8 cellular contexts compared by ENCODE assay signal in the genomic region with DNA sequence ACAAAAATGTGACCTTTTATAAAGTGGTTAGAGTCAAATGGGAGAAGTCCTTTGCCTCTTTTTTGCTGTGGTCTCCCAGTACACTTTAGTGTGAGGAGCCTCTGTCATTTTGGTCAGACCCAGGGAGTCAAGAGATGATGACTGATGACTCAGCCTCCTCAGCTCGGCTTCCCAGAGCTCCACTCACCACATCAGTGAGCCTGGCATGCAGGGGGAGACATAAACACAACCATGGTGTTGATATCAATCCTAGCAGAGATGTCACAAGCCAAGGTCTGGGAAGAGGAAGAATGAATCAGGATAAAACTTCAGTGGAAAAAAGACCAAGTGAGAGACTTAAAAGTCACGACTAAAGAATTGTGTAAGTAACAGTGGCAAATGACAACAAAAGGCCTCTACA. TPM values are rescaled to one million over a fixed set of nuclear protein-coding genes. Genes with fewer than 3 reads are reported as not detected.
DNase-seq lines count a peak whose midpoint lies in the region; ATAC-seq and TF ChIP-seq lines count a peak whose summit lies in the region.

No MANE protein-coding gene starts in this region.

- no peaks in the 10 kb centered on the region for H3K36me3 ChIP-seq in A673 (ENCODE audit: insufficient read depth, low read length, poor library complexity, severe bottlenecking)
- H3K36me3 ChIP-seq in HEK293 (ENCODE audit: control insufficient read depth in 2 of 2, insufficient read depth in 1 of 2, low read length in 2 of 2), result no peaks in the 10 kb centered on the region
- H3K36me3 ChIP-seq in adipocyte (ENCODE audit: control insufficient read depth, insufficient read depth, low read length, severe bottlenecking), result no peaks in the 10 kb centered on the region
- no peaks in the 10 kb centered on the region for H3K36me3 ChIP-seq in HAP-1 (replicated peaks)

- POLR2A ChIA-PET in A673 (lab: Charles Lee; ENCODE audit: low non-redundant PET) (interaction anchor here (0.6 kb wide), 1 partner anchor 339 kb away, joined by 3 read pairs; no protein-coding TSS in a partner anchor), HEK293 (lab: Yijun Ruan, JAX) (interaction anchor here (0.8 to 1.0 kb wide), 2 partner anchors 23 to 79 kb away, joined by 3 to 4 read pairs; no protein-coding TSS in a partner anchor)

- H3K4me3 ChIP-seq in A673 (ENCODE audit: low read depth, low read length, poor library complexity, severe bottlenecking) (no peak overlapping the region), HEK293 (ENCODE audit: low read depth, low read length) (no peak overlapping the region), adipocyte (ENCODE audit: low read length) (peak overlapping the region; percentile 27), HAP-1 (no peak overlapping the region)

- intact Hi-C loops in A673 (cut with micrococcal nuclease; ENCODE audit: unreplicated experiment) (no loop called here), natural killer cell (cut with micrococcal nuclease) (no loop called here)

- H3K27me3 ChIP-seq in A673 (replicated peaks; ENCODE audit: insufficient read depth, low read depth, low read length, poor library complexity), result no peaks in the 10 kb centered on the region
- no peaks in the 10 kb centered on the region for H3K27me3 ChIP-seq in adipocyte (replicated peaks; ENCODE audit: control insufficient read depth, insufficient read depth, low read length)
- no peaks in the 10 kb centered on the region; the same call in none of the 2 replicates for H3K27me3 ChIP-seq in HAP-1 (ENCODE audit: low read depth)

- no peak overlapping the region for H3K27ac Mint-ChIP-seq in natural killer cell

- no peaks in the 10 kb centered on the region for H3K4me1 Mint-ChIP-seq in natural killer cell

- in situ Hi-C loops in HAP-1 (cut with MboI; ENCODE audit: low sequenced_read_pairs), result no loop called here

- H3K9ac ChIP-seq in adipocyte (ENCODE audit: low read length), result peak overlapping the region; percentile 67

- TF ChIP-seq CTCF in A673 (conservative IDR thresholded peaks at IDR 0.05; ENCODE audit: low read depth, low read length), result no peak
- TF ChIP-seq CTCF in HEK293 (tag by site-specific recombination; IDR thresholded peaks at IDR 0.05), result no peak
- no peak for TF ChIP-seq CTCF in natural killer cell (IDR thresholded peaks at IDR 0.05)

- H3K4me3 Mint-ChIP-seq in natural killer cell, result no peak overlapping the region

- peak; percentile 52 for DNase-seq in A673 (ENCODE audit: low spot score)
- DNase-seq in adipocyte (ENCODE audit: low read depth), result peak; percentile 92
- peak; percentile 96 for DNase-seq in islet precursor cell
- no peak for DNase-seq in anterior cingulate cortex (lab: John Stamatoyannopoulos, UW)
- DNase-seq in HAP-1 (ENCODE audit: low spot score in 2 of 2), result no peak
- no peak for DNase-seq in natural killer cell

- H3K36me3 Mint-ChIP-seq in natural killer cell, result no peaks in the 10 kb centered on the region

- peaks cover 3 to 6% of the 10 kb centered on the region in 2 donors for H3K9me3 Mint-ChIP-seq in natural killer cell

- peaks cover 7 to 19% of the 10 kb centered on the region in 2 donors for H3K27me3 Mint-ChIP-seq in natural killer cell (ENCODE audit: low read depth in 2 of 2)

- H3K9me3 ChIP-seq in A673 (ENCODE audit: low read depth, low read length, poor library complexity, severe bottlenecking) (no peaks in the 10 kb centered on the region), HEK293 (ENCODE audit: control insufficient read depth, insufficient read depth, low read depth, low read length) (no peaks in the 10 kb centered on the region), adipocyte (ENCODE audit: control insufficient read depth, low read length) (peaks cover 5% of the 10 kb centered on the region), HAP-1 (no peaks in the 10 kb centered on the region)

- CTCF ChIA-PET in A673 (lab: Charles Lee), result no interaction called here
- CTCF ChIA-PET in HEK293 (lab: Yijun Ruan, JAX), result interaction anchor here (0.7 to 1.8 kb wide), 7 partner anchors 9 to 205 kb away, joined by 3 to 10 read pairs (median 5); no protein-coding TSS in a partner anchor

- H3K4me1 ChIP-seq in A673 (ENCODE audit: insufficient read depth, low read length, poor library complexity, severe bottlenecking) (peaks cover 8% of the 10 kb centered on the region), HEK293 (ENCODE audit: control insufficient read depth, insufficient read depth, low read length) (peaks cover 12% of the 10 kb centered on the region), adipocyte (ENCODE audit: control insufficient read depth, insufficient read depth, low read length) (peaks cover 35% of the 10 kb centered on the region), HAP-1 (no peaks in the 10 kb centered on the region)

- no peak overlapping the region for H3K27ac ChIP-seq in A673 (ENCODE audit: low read depth, low read length, poor library complexity, severe bottlenecking)
- no peak overlapping the region for H3K27ac ChIP-seq in HEK293 (ENCODE audit: extremely low read depth, low read depth, low read length)

- no TSS peak for BruUV-seq in A673 (replicated peaks; lab: Mats Ljungman, UMichigan)

- no peak for ATAC-seq in HG03571 (IDR thresholded peaks at IDR 0.05; ENCODE audit: unreplicated experiment)
- no peak for ATAC-seq in natural killer cell

TF ChIP-seq in HEK293, 187 proteins besides CTCF, POLR2A, EP300 and RAD21 (continues in another document):
- TF ChIP-seq ZNF433 (tag by site-specific recombination; IDR thresholded peaks at IDR 0.05; ENCODE audit: low read depth), result no peak
- TF ChIP-seq ZNF624 (tag by site-specific recombination; IDR thresholded peaks at IDR 0.05), result no peak
- TF ChIP-seq, protein P1, sequence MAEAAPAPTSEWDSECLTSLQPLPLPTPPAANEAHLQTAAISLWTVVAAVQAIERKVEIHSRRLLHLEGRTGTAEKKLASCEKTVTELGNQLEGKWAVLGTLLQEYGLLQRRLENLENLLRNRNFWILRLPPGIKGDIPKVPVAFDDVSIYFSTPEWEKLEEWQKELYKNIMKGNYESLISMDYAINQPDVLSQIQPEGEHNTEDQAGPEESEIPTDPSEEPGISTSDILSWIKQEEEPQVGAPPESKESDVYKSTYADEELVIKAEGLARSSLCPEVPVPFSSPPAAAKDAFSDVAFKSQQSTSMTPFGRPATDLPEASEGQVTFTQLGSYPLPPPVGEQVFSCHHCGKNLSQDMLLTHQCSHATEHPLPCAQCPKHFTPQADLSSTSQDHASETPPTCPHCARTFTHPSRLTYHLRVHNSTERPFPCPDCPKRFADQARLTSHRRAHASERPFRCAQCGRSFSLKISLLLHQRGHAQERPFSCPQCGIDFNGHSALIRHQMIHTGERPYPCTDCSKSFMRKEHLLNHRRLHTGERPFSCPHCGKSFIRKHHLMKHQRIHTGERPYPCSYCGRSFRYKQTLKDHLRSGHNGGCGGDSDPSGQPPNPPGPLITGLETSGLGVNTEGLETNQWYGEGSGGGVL (tag by site-specific recombination; IDR thresholded peaks at IDR 0.05), result no peak
- TF ChIP-seq, protein P2, sequence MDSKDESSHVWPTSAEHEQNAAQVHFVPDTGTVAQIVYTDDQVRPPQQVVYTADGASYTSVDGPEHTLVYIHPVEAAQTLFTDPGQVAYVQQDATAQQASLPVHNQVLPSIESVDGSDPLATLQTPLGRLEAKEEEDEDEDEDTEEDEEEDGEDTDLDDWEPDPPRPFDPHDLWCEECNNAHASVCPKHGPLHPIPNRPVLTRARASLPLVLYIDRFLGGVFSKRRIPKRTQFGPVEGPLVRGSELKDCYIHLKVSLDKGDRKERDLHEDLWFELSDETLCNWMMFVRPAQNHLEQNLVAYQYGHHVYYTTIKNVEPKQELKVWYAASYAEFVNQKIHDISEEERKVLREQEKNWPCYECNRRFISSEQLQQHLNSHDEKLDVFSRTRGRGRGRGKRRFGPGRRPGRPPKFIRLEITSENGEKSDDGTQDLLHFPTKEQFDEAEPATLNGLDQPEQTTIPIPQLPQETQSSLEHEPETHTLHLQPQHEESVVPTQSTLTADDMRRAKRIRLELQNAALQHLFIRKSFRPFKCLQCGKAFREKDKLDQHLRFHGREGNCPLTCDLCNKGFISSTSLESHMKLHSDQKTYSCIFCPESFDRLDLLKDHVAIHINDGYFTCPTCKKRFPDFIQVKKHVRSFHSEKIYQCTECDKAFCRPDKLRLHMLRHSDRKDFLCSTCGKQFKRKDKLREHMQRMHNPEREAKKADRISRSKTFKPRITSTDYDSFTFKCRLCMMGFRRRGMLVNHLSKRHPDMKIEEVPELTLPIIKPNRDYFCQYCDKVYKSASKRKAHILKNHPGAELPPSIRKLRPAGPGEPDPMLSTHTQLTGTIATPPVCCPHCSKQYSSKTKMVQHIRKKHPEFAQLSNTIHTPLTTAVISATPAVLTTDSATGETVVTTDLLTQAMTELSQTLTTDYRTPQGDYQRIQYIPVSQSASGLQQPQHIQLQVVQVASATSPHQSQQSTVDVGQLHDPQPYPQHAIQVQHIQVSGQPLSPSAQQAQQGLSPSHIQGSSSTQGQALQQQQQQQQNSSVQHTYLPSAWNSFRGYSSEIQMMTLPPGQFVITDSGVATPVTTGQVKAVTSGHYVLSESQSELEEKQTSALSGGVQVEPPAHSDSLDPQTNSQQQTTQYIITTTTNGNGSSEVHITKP (tag by site-specific recombination; IDR thresholded peaks at IDR 0.05), result peak; percentile 37; the same call in 1 of the 2 replicates
- no peak for TF ChIP-seq HOXD13 (CRISPR knock-in tag; IDR thresholded peaks at IDR 0.05; ENCODE audit: borderline replicate concordance)
- TF ChIP-seq ZNF768 (tag by site-specific recombination; IDR thresholded peaks at IDR 0.05), result no peak
- TF ChIP-seq, protein P3, sequence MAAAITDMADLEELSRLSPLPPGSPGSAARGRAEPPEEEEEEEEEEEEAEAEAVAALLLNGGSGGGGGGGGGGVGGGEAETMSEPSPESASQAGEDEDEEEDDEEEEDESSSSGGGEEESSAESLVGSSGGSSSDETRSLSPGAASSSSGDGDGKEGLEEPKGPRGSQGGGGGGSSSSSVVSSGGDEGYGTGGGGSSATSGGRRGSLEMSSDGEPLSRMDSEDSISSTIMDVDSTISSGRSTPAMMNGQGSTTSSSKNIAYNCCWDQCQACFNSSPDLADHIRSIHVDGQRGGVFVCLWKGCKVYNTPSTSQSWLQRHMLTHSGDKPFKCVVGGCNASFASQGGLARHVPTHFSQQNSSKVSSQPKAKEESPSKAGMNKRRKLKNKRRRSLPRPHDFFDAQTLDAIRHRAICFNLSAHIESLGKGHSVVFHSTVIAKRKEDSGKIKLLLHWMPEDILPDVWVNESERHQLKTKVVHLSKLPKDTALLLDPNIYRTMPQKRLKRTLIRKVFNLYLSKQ (tag by site-specific recombination; IDR thresholded peaks at IDR 0.05; ENCODE audit: borderline replicate concordance), result no peak
- peak; percentile 59; the same call in 1 of the 2 replicates for TF ChIP-seq ZNF660 (tag by site-specific recombination; IDR thresholded peaks at IDR 0.05)
- TF ChIP-seq RBAK (tag by site-specific recombination; IDR thresholded peaks at IDR 0.05), result no peak

RNA-seq across cellular contexts. Expression of a gene that starts 50.1 kb away (rescaled TPM):
- total RNA-seq in A673 (2021) (99.1 and 113 TPM in 2 replicates), natural killer cell (10 to 100 TPM; 29.1 to 34.3 (median 33.8) TPM)

Comparison
In these comparisons a context has a peak if more than half of its experiments do, and no peak if none do; other contexts are left out.
1. DNase-seq: peak in A673 (single experiment), adipocyte (single experiment) and islet precursor cell (single experiment); none in anterior cingulate cortex (0 of 58), HAP-1 (0 of 2) and natural killer cell (single experiment).